Comparison of ENCODE assay signal across 21 cellular contexts in the genomic region with DNA sequence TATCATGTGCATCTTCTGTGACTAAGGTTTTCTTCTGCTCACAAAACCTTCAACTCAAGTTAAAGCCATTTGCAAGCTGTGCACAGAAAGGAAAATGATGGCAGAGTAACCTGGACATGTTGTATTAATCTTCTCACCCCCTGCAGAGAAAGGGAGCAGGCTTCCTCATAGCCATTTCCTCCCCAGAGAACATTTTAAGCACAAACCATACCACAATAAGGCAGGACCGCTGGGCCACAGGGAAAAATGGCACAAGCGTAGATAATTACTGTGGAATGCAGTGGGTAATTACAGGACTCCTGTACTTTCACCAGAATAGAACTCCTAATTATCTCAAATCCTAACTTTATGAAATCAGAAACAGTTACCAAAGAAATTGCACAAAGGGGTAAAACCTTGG.
"Had no signal": no experiment of that assay in that cellular context is flagged by ENCODE, and none has a peak within 500 bp of the region (broad histone marks: within the 10 kb centered on the region; RNA-seq: fewer than 3 reads in every experiment).

No MANE protein-coding gene starts in this region.

- H3K9me3 ChIP-seq: transverse colon, vagina had no signal

- H3K4me1 ChIP-seq: esophagus muscularis mucosa, gastroesophageal sphincter, heart left ventricle, left lung, transverse colon, vagina had no signal

- H3K27ac ChIP-seq: esophagus muscularis mucosa, gastroesophageal sphincter, heart left ventricle, left lung, transverse colon, vagina had no signal

- H3K27me3 ChIP-seq: esophagus muscularis mucosa, gastroesophageal sphincter, heart left ventricle, left lung, transverse colon, vagina had no signal

- DNase-seq: activated CD4-positive, CD25-positive, alpha-beta regulatory T cell treated with anti-CD3 and anti-CD28 coated beads, Interleukin-2, amount 50 U/mL, for 72 hours; activated CD8-positive, alpha-beta memory T cell treated with anti-CD3 and anti-CD28 coated beads for 24 hours; activated CD8-positive, alpha-beta memory T cell treated with anti-CD3 and anti-CD28 coated beads, Interleukin-2, amount 50 U/mL, for 48 hours; activated effector memory CD4-positive, alpha-beta T cell treated with Interleukin-2 at 50 U/mL for 16 hours; activated naive CD4-positive, alpha-beta T cell treated with anti-CD3 and anti-CD28 coated beads, Interleukin-2, amount 10 ng/mL, durations not matched to agents 7 days and 5 days; activated naive CD8-positive, alpha-beta T cell treated with anti-CD3 and anti-CD28 coated beads, Interleukin-2, amount 50 U/mL, for 24 hours; activated T-cell treated with anti-CD3 and anti-CD28 coated beads, Interleukin-2, amount 50 U/mL, for 48 hours; anterior cingulate cortex; cerebellar nuclear complex; effector CD4-positive, alpha-beta T cell; heart left ventricle; left lung; midbrain; nephron progenitor cell; right cardiac atrium; stimulated activated CD4-positive, alpha-beta T cell treated with anti-CD3 and anti-CD28 coated beads, Interleukin-2, amount 100 ng/mL, for 48 hours; T-helper 9 cell; transverse colon had no signal

- H3K4me3 ChIP-seq: esophagus muscularis mucosa, gastroesophageal sphincter, heart left ventricle, left lung, transverse colon, vagina had no signal

- H3K36me3 ChIP-seq: esophagus muscularis mucosa, gastroesophageal sphincter, heart left ventricle, left lung, transverse colon, vagina had no signal

- ATAC-seq: activated naive CD8-positive, alpha-beta T cell treated with anti-CD3 and anti-CD28 coated beads, Interleukin-2, amount 50 U/mL, for 24 hours; gastroesophageal sphincter; heart left ventricle; left lung; right cardiac atrium had no signal
